ENCODE assay signal across 10 cellular contexts in the genomic region with DNA sequence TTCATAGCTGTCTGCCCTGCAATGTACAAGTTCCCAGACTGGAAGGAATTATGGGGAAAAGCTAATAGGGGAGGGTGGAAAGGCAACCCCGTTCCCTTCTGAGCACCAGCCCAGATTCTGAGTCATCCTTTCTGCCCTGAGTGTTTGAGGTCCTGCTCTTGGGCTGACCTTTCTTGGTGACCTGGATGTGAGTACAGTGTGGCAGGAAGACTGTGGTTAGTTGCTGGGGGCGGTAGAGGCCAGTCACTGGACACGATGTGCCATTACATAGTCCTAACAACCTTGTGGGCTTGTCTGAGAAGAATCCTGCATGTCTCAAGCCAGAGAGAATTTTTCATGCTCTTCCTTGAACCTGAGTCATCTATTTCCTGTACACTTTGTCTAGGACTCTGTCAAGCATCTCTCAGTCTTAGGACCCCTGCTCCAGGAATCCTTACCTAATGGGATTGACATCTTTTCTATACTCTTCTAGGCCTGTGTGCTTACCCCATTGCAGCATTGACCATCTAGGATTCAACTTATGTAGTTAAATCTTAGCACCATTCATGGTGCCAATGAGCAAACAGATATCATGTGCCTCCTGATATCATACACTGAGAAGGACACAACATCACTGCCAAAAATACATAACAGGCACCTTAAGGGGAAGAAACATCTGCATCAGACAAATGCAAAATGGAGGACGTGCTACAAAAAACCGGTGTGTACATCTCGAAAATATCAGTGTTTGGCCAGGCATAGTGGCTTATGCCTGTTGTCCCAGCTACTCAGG. TPM values are rescaled to one million over a fixed set of nuclear protein-coding genes. Genes with fewer than 3 reads are reported as not detected.
DNase-seq lines count a peak whose midpoint lies in the region; ATAC-seq and TF ChIP-seq lines count a peak whose summit lies in the region.
"Had no signal": no experiment of that assay in that cellular context is flagged by ENCODE, and none has a peak within 500 bp of the region (broad histone marks: within the 10 kb centered on the region; RNA-seq: fewer than 3 reads in every experiment).

No MANE protein-coding gene starts in this region.

- in situ Hi-C loops in brain microvascular endothelial cell (cut with HindIII; ENCODE audit: low pct_ligation_motif_present, low sequenced_read_pairs) = no loop called here

- 52 to 74% methylated on average over 6 of the region's 6 CpGs for WGBS in lung, 2 donors

- no peaks in the 10 kb centered on the region for H3K36me3 ChIP-seq in brain microvascular endothelial cell (replicated peaks)
- no peaks in the 10 kb centered on the region for H3K36me3 ChIP-seq in lung (ENCODE audit: control insufficient read depth in 2 of 2, insufficient read depth in 2 of 2, low read length in 2 of 2)
- H3K36me3 ChIP-seq: neutrophil had no signal

- no peaks in the 10 kb centered on the region for H3K9me3 ChIP-seq in lung (ENCODE audit: control insufficient read depth in 2 of 2, insufficient read depth in 1 of 2, low read length in 1 of 2)
- H3K9me3 ChIP-seq: neutrophil had no signal

- peak; percentile 84 for ATAC-seq in lung (ENCODE audit: insufficient read depth, low FRiP score)
- no peak for ATAC-seq in GM18502 (IDR thresholded peaks at IDR 0.05; ENCODE audit: poor library complexity, unreplicated experiment)
- no peak for ATAC-seq in HG02610 (IDR thresholded peaks at IDR 0.05; ENCODE audit: unreplicated experiment)
- ATAC-seq in GM18873 (IDR thresholded peaks at IDR 0.05; ENCODE audit: low FRiP score, unreplicated experiment) = no peak

- H3K27ac ChIP-seq in brain microvascular endothelial cell (peak overlapping the region; percentile 95), lung (ENCODE audit: low read depth in 1 of 2, low read length in 1 of 2) (peak overlapping the region in 1 of 2 donors; percentile 45)
- H3K27ac ChIP-seq: neutrophil had no signal

- peaks cover 0 to 9% of the 10 kb centered on the region in 2 donors for H3K4me1 ChIP-seq in lung (ENCODE audit: control insufficient read depth in 2 of 2, insufficient read depth in 2 of 2, low read length in 2 of 2)

- DNase-seq in AG08395 (ENCODE audit: low spot score) (peak; percentile 86), M059J (ENCODE audit: low read depth) (peak; percentile 100), brain microvascular endothelial cell (peak; percentile 99), lung (ENCODE audit: low spot score) (peak; percentile 77)
- DNase-seq in stimulated activated CD4-positive, alpha-beta T cell treated with anti-CD3 and anti-CD28 coated beads, Interleukin-1b, Interleukin-23, amount 100 ng/mL, for 48 hours = no peak
- DNase-seq: anterior cingulate cortex had no signal

- H3K27me3 ChIP-seq in brain microvascular endothelial cell (replicated peaks) = no peaks in the 10 kb centered on the region
- H3K27me3 ChIP-seq in lung (ENCODE audit: control insufficient read depth, insufficient read depth) = no peaks in the 10 kb centered on the region

- TF ChIP-seq CTCF in brain microvascular endothelial cell (IDR thresholded peaks at IDR 0.05; ENCODE audit: low read depth, low read length, missing control alignments) (no peak), lung (IDR thresholded peaks at IDR 0.05; ENCODE audit: control extremely low read depth, extremely low read depth) (no peak)

- no peak overlapping the region for H3K4me3 ChIP-seq in brain microvascular endothelial cell (ENCODE audit: low read depth, low read length)
- no peak overlapping the region for H3K4me3 ChIP-seq in lung

RNA-seq across cellular contexts. Expression of gene ANGPTL4, which starts 8.1 kb away (rescaled TPM):
- total RNA-seq in M059J (2014; rRNA removed; shearing (Covaris generic)) = 0.27 and 0.91 TPM in 2 replicates
- 10 to 100 TPM in 1 of 2 donors, 1 to 10 TPM in 1; 4.4 to 14.8 TPM for total RNA-seq in lung
- polyA plus RNA-seq in lung = 10 to 100 TPM; 10.5 to 96.3 TPM

RNA-seq across cellular contexts. Expression of gene KANK3, which starts 12.8 kb away (rescaled TPM):
- 0.74 TPM in 1 of 2 replicates, not detected in the other for total RNA-seq in M059J (2014; rRNA removed; shearing (Covaris generic))
- total RNA-seq in lung = 10 to 100 TPM; 24.2 to 42.3 TPM
- 10 to 100 TPM; 24.0 to 29.1 TPM for polyA plus RNA-seq in lung

RNA-seq across cellular contexts. Expression of gene RAB11B, which starts 34.3 kb away (rescaled TPM):
- total RNA-seq in M059J (2014; rRNA removed; shearing (Covaris generic)) = 10.8 and 16.5 TPM in 2 replicates
- 100 to 1,000 TPM; 139 to 148 TPM for total RNA-seq in lung
- 100 to 1,000 TPM in 1 of 2 donors, 10 to 100 TPM in 1; 91.1 to 104 TPM for polyA plus RNA-seq in lung

RNA-seq across cellular contexts. Expression of gene RPS28, which starts 34.5 kb away (rescaled TPM):
- total RNA-seq in M059J (2014; rRNA removed; shearing (Covaris generic)) = 179 and 238 TPM in 2 replicates
- total RNA-seq in lung = 1,000 to 10,000 TPM in 1 of 2 donors, 100 to 1,000 TPM in 1; 847 to 1,744 TPM
- polyA plus RNA-seq in lung = 1,000 to 10,000 TPM in 1 of 2 donors, 100 to 1,000 TPM in 1; 588 to 1,897 TPM

RNA-seq across cellular contexts. Expression of gene NDUFA7, which starts 34.6 kb away (rescaled TPM):
- total RNA-seq in M059J (2014; rRNA removed; shearing (Covaris generic)) = 51.6 and 63.0 TPM in 2 replicates
- 10 to 100 TPM; 10.6 to 54.1 TPM for total RNA-seq in lung
- 100 to 1,000 TPM; 119 to 239 TPM for polyA plus RNA-seq in lung

Comparison
In these comparisons a context has a peak if more than half of its experiments do, and no peak if none do; other contexts are left out.
1. RNA of gene KANK3, which starts 12.8 kb away (total RNA-seq): 24.2 to 42.3 TPM in lung; 0.74 TPM in M059J; every median in the first group is over 10 times any median in the second.